In genomic region chrX:81925812-81926211, GRCh38 we compare ENCODE assay signal across 26 cellular contexts.
"Had no signal": no experiment of that assay in that cellular context is flagged by ENCODE, and none has a peak within 500 bp of the region (broad histone marks: within the 10 kb centered on the region; RNA-seq: fewer than 3 reads in every experiment).

No MANE protein-coding gene starts in this region.

- H3K27ac Mint-ChIP-seq: dendritic cell treated with granulocyte-macrophage colony-stimulating factor and Interleukin-4, amounts not matched to agents 40 ng/mL and 50 ng/mL, for 4 days; effector memory CD8-positive, alpha-beta T cell; endodermal cell had no signal

- H3K27ac ChIP-seq: colonic mucosa, coronary artery, dorsolateral prefrontal cortex, epithelial cell of prostate, esophagus muscularis mucosa, esophagus squamous epithelium, foreskin keratinocyte, gastrocnemius medialis, gastroesophageal sphincter, heart left ventricle, heart right ventricle, hepatocyte had no signal

- ATAC-seq: effector memory CD8-positive, alpha-beta T cell; esophagus mucosa; foreskin keratinocyte; gastrocnemius medialis; gastroesophageal sphincter; heart left ventricle; heart right ventricle had no signal

- H2AFZ ChIP-seq: hepatocyte had no signal

- H3K9me3 Mint-ChIP-seq: dendritic cell treated with granulocyte-macrophage colony-stimulating factor and Interleukin-4, amounts not matched to agents 40 ng/mL and 50 ng/mL, for 4 days; effector memory CD8-positive, alpha-beta T cell had no signal

- H3K4me2 ChIP-seq: hepatocyte had no signal

- H3K4me3 Mint-ChIP-seq: dendritic cell treated with granulocyte-macrophage colony-stimulating factor and Interleukin-4, amounts not matched to agents 40 ng/mL and 50 ng/mL, for 4 days; effector memory CD8-positive, alpha-beta T cell; endodermal cell had no signal

- H3K79me2 ChIP-seq: hepatocyte had no signal

- H3K9me3 ChIP-seq: colonic mucosa, esophagus muscularis mucosa, esophagus squamous epithelium, gastrocnemius medialis, gastroesophageal sphincter, heart left ventricle, heart right ventricle had no signal

- DNase-seq: colonic mucosa; cortex of kidney; dermis blood vessel endothelial cell; dorsolateral prefrontal cortex; effector CD4-positive, alpha-beta T cell; effector CD8-positive, alpha-beta T cell; effector memory CD4-positive, alpha-beta T cell; effector memory CD8-positive, alpha-beta T cell; endodermal cell; erythroblast; esophagus squamous epithelium; foreskin fibroblast; foreskin keratinocyte; foreskin melanocyte; gastrocnemius medialis; glutamatergic neuron; head of caudate nucleus; heart left ventricle; heart right ventricle had no signal

- H3K27me3 ChIP-seq: colonic mucosa, esophagus muscularis mucosa, esophagus squamous epithelium, foreskin keratinocyte, gastrocnemius medialis, gastroesophageal sphincter, heart left ventricle, hepatocyte had no signal

- H3K36me3 ChIP-seq: colonic mucosa, esophagus muscularis mucosa, esophagus squamous epithelium, gastrocnemius medialis, gastroesophageal sphincter, heart left ventricle, heart right ventricle had no signal

- H3K27me3 Mint-ChIP-seq: dendritic cell treated with granulocyte-macrophage colony-stimulating factor and Interleukin-4, amounts not matched to agents 40 ng/mL and 50 ng/mL, for 4 days; effector memory CD8-positive, alpha-beta T cell had no signal

- H3K4me1 Mint-ChIP-seq: endodermal cell had no signal

- H3K4me3 ChIP-seq: colonic mucosa, coronary artery, dorsolateral prefrontal cortex, esophagus muscularis mucosa, esophagus squamous epithelium, gastrocnemius medialis, gastroesophageal sphincter, heart left ventricle, heart right ventricle, hepatocyte had no signal

- H3K4me1 ChIP-seq: colonic mucosa, esophagus muscularis mucosa, esophagus squamous epithelium, foreskin keratinocyte, gastrocnemius medialis, gastroesophageal sphincter, heart left ventricle, heart right ventricle had no signal
